ENCODE assay signal across 8 cellular contexts in genomic region chr15:60477991-60478632, GRCh38. TPM values are rescaled to one million over a fixed set of nuclear protein-coding genes. Genes with fewer than 3 reads are reported as not detected.
A peak's percentile ranks its signal among the peaks of the same experiment; 100 is the strongest.
DNase-seq lines count a peak whose midpoint lies in the region; ATAC-seq and TF ChIP-seq lines count a peak whose summit lies in the region.

No MANE protein-coding gene starts in this region.

- CTCF ChIA-PET in activated CD8-positive, alpha-beta memory T cell treated with anti-CD3 and anti-CD28 coated beads, Interleukin-2, amount 10 ng/mL, durations not matched to agents 7 days and 5 days (lab: Charles Lee): interaction anchor here (0.8 to 2.0 kb wide), 7 partner anchors 11 to 439 kb away, joined by 3 to 10 read pairs (median 3); partner anchors contain the start of gene ANXA2

- H3K27me3 Mint-ChIP-seq in activated CD8-positive, alpha-beta memory T cell treated with anti-CD3 and anti-CD28 coated beads, Interleukin-2, amount 10 ng/mL, durations not matched to agents 7 days and 5 days: no peaks in the 10 kb centered on the region
- H3K27me3 Mint-ChIP-seq in central memory CD8-positive, alpha-beta T cell: no peaks in the 10 kb centered on the region

- no peaks in the 10 kb centered on the region for H4K20me1 ChIP-seq in OCI-LY3 (ENCODE audit: insufficient read depth, low read length)

- H3K9ac ChIP-seq in OCI-LY3 (ENCODE audit: low read length): peak overlapping the region; percentile 99

- H3K4me1 Mint-ChIP-seq in activated CD8-positive, alpha-beta memory T cell treated with anti-CD3 and anti-CD28 coated beads, Interleukin-2, amount 10 ng/mL, durations not matched to agents 7 days and 5 days: peaks cover 55% of the 10 kb centered on the region
- peaks cover 49% of the 10 kb centered on the region for H3K4me1 Mint-ChIP-seq in central memory CD8-positive, alpha-beta T cell

- H3K36me3 Mint-ChIP-seq in activated CD8-positive, alpha-beta memory T cell treated with anti-CD3 and anti-CD28 coated beads, Interleukin-2, amount 10 ng/mL, durations not matched to agents 7 days and 5 days: peaks cover 22% of the 10 kb centered on the region
- peaks cover 18% of the 10 kb centered on the region for H3K36me3 Mint-ChIP-seq in central memory CD8-positive, alpha-beta T cell (ENCODE audit: insufficient read depth)

- peaks cover 36% of the 10 kb centered on the region for H3K79me2 ChIP-seq in OCI-LY3 (ENCODE audit: low read length)

- no peaks in the 10 kb centered on the region for H3K9me3 Mint-ChIP-seq in activated CD8-positive, alpha-beta memory T cell treated with anti-CD3 and anti-CD28 coated beads, Interleukin-2, amount 10 ng/mL, durations not matched to agents 7 days and 5 days (ENCODE audit: low read depth)
- H3K9me3 Mint-ChIP-seq in central memory CD8-positive, alpha-beta T cell: no peaks in the 10 kb centered on the region

- no peak for TF ChIP-seq CTCF in OCI-LY3 (IDR thresholded peaks at IDR 0.05; ENCODE audit: low read depth, low read length)

- H3K27me3 ChIP-seq in OCI-LY3 (ENCODE audit: low read depth, low read length): no peaks in the 10 kb centered on the region

- H3K4me3 Mint-ChIP-seq in activated CD8-positive, alpha-beta memory T cell treated with anti-CD3 and anti-CD28 coated beads, Interleukin-2, amount 10 ng/mL, durations not matched to agents 7 days and 5 days: peak overlapping the region; percentile 98
- H3K4me3 Mint-ChIP-seq in central memory CD8-positive, alpha-beta T cell: peak overlapping the region; percentile 94

- H3K4me3 ChIP-seq in OCI-LY3 (ENCODE audit: low read length): peak overlapping the region; percentile 97

- ATAC-seq in activated CD8-positive, alpha-beta memory T cell treated with anti-CD3 and anti-CD28 coated beads, Interleukin-2, amount 10 ng/mL, durations not matched to agents 7 days and 5 days: no peak
- ATAC-seq in central memory CD8-positive, alpha-beta T cell (replicated peaks; ENCODE audit: extremely low read depth, poor library complexity, severe bottlenecking): no peak
- no peak for ATAC-seq in HG03280 (IDR thresholded peaks at IDR 0.05; ENCODE audit: unreplicated experiment)

- peak overlapping the region; percentile 99 for H3K27ac Mint-ChIP-seq in activated CD8-positive, alpha-beta memory T cell treated with anti-CD3 and anti-CD28 coated beads, Interleukin-2, amount 10 ng/mL, durations not matched to agents 7 days and 5 days
- peak overlapping the region; percentile 100 for H3K27ac Mint-ChIP-seq in central memory CD8-positive, alpha-beta T cell (ENCODE audit: low read depth)

- H2AFZ ChIP-seq in OCI-LY3 (ENCODE audit: low read depth, low read length): peak overlapping the region; percentile 97

- no peaks in the 10 kb centered on the region for H3K9me3 ChIP-seq in OCI-LY3 (ENCODE audit: insufficient read depth, low read length)

- H3K4me1 ChIP-seq in OCI-LY3 (ENCODE audit: low read length): peaks cover 24% of the 10 kb centered on the region

- no peak for DNase-seq in activated CD8-positive, alpha-beta memory T cell treated with anti-CD3 and anti-CD28 coated beads, Interleukin-2, amount 10 ng/mL, durations not matched to agents 7 days and 5 days
- DNase-seq in activated CD8-positive, alpha-beta memory T cell treated with anti-CD3 and anti-CD28 coated beads, Interleukin-2, amount 50 U/mL, for 4 hours: no peak
- DNase-seq in central memory CD8-positive, alpha-beta T cell (ENCODE audit: low spot score in 2 of 2): no peak
- DNase-seq in kidney glomerular epithelial cell (lab: John Stamatoyannopoulos, UW) (peak; percentile 18), stromal cell of bone marrow (ENCODE audit: low read depth) (peak; percentile 30), mucosa of gallbladder (ENCODE audit: low spot score) (no peak)

- H3K4me2 ChIP-seq in OCI-LY3 (ENCODE audit: low read length): peak overlapping the region; percentile 99

- peak overlapping the region; percentile 70 for H3K27ac ChIP-seq in OCI-LY3 (ENCODE audit: low read length)

- H3K36me3 ChIP-seq in OCI-LY3 (replicated peaks; ENCODE audit: low read depth, low read length): peaks cover 13% of the 10 kb centered on the region

RNA-seq across cellular contexts. Expression of gene ICE2, which starts 0.8 kb away (rescaled TPM):
- 10 to 100 TPM; 54.6 to 74.2 TPM for total RNA-seq in activated CD8-positive, alpha-beta memory T cell treated with anti-CD3 and anti-CD28 coated beads, Interleukin-2, amount 10 ng/mL, durations not matched to agents 7 days and 5 days
- total RNA-seq in mucosa of gallbladder: 47.7 TPM

Comparison
In these comparisons a context has a peak if more than half of its experiments do, and no peak if none do; other contexts are left out.
1. DNase-seq: peak in kidney glomerular epithelial cell (single experiment) and stromal cell of bone marrow (single experiment); none in activated CD8-positive, alpha-beta memory T cell treated with anti-CD3 and anti-CD28 coated beads, Interleukin-2, amount 10 ng/mL, durations not matched to agents 7 days and 5 days (single experiment), activated CD8-positive, alpha-beta memory T cell treated with anti-CD3 and anti-CD28 coated beads, Interleukin-2, amount 50 U/mL, for 4 hours (single experiment), central memory CD8-positive, alpha-beta T cell (0 of 2) and mucosa of gallbladder (single experiment).